Comparison of ENCODE assay signal across 8 cellular contexts in the genomic region with DNA sequence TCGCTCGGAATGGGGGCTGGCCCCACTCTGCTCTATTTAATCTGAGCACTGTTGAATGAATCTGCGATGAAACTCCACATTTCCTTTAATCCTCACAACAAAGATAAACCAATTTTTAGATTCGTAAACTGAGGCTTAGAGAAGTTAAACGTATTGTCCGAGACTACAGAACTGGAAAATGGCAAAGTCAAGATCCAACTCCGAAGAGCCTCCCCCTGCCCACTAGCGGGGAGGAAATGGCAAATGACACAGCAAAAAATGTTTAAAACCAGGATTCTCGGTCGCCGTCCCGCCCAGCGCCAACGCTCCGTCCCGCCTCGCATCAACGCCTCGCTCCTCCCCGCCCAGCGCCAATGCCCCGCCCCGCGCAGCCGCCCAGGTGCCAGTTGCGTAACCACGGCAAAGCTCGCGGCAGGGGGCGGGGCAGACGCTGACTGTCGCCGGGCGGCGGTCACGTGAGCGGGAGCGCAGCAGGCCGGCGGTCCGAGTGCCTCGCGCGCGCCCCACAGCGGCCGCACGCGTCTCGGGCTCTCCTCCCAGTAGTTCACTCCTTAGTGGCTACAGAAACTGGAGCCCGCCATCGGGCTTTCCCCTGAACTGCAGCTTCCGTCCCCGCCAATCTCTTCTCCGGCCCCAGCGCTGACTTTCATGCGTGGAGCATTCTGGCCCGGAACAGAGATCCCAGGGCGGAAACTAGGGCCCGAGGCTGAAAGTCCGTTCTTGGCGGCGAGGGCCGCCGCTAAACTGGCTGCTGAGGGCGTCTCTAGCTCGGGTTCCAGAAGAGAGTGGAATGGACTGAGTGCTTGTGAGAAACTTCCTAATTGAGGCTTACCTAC. TPM values are rescaled to one million over a fixed set of nuclear protein-coding genes. Genes with fewer than 3 reads are reported as not detected.
A peak's percentile ranks its signal among the peaks of the same experiment; 100 is the strongest.
DNase-seq lines count a peak whose midpoint lies in the region; ATAC-seq and TF ChIP-seq lines count a peak whose summit lies in the region.

No MANE protein-coding gene starts in this region.

- peak overlapping the region; percentile 36 to 57 (median 46) for H3K4me3 ChIP-seq in right lobe of liver

- CTCF ChIA-PET in CD4-positive, alpha-beta T cell (lab: Charles Lee), result interaction anchor here (0.6 to 3.7 kb wide), 38 partner anchors 9 to 222 kb away, joined by 3 to 153 read pairs (median 6); a partner anchor contains a TSS

- peak overlapping the region; percentile 84 for H3K27ac ChIP-seq in CD4-positive, alpha-beta T cell (ENCODE audit: low read depth, low read length)
- peak overlapping the region; percentile 90 to 93 (median 92) for H3K27ac ChIP-seq in right lobe of liver

- H3K27me3 Mint-ChIP-seq in CD4-positive, alpha-beta T cell, result no peaks in the 10 kb centered on the region
- H3K27me3 Mint-ChIP-seq in dendritic cell treated with granulocyte-macrophage colony-stimulating factor and Interleukin-4, amounts not matched to agents 40 ng/mL and 50 ng/mL, for 4 days, result no peaks in the 10 kb centered on the region

- intact Hi-C loops in CD4-positive, alpha-beta T cell (cut with DNase I, micrococcal nuclease), result loop anchor here (1.0 to 5.0 kb wide), 4 partner anchors 13 to 39 kb away; a partner anchor contains a TSS
- intact Hi-C loops in dendritic cell treated with granulocyte-macrophage colony-stimulating factor and Interleukin-4, amounts not matched to agents 40 ng/mL and 50 ng/mL, for 4 days (cut with micrococcal nuclease), result loop anchor here (1.0 kb wide), 2 partner anchors 13 to 18 kb away; a partner anchor contains a TSS
- intact Hi-C loops in right lobe of liver (cut with DNase I), result no loop called here

- DNase-seq in CD4-positive, alpha-beta T cell, result peak; percentile 96 to 100 (median 99)
- DNase-seq in NCI-H748 (lab: John Stamatoyannopoulos, UW; ENCODE audit: unreplicated experiment) (peak; percentile 94), right lobe of liver (peak; percentile 98 to 99 (median 99))
- peak; percentile 97 to 98 for DNase-seq in activated CD4-positive, alpha-beta T cell treated with anti-CD3 and anti-CD28 coated beads, Interleukin-2, amount 50 U/mL, for 24 hours (ENCODE audit: low read depth in 1 of 2, low spot score in 1 of 2)
- DNase-seq in stimulated activated CD4-positive, alpha-beta T cell treated with anti-CD3 and anti-CD28 coated beads, Interleukin-4, amount 100 ng/mL, for 24 hours, result peak; percentile 99

- H3K36me3 Mint-ChIP-seq in CD4-positive, alpha-beta T cell (ENCODE audit: low read depth), result no peaks in the 10 kb centered on the region
- H3K36me3 Mint-ChIP-seq in dendritic cell treated with granulocyte-macrophage colony-stimulating factor and Interleukin-4, amounts not matched to agents 40 ng/mL and 50 ng/mL, for 4 days (ENCODE audit: low read depth), result no peaks in the 10 kb centered on the region

- 5% methylated on average over 21 of the region's 67 CpGs for whole genome bisulfite sequencing in right lobe of liver (ENCODE audit: insufficient coverage, low coverage, low lambda C conversion rate, missing lambda C conversion rate)

- TF ChIP-seq POLR2A in right lobe of liver (IDR thresholded peaks at IDR 0.05), result peak; percentile 83

- H3K27me3 ChIP-seq in CD4-positive, alpha-beta T cell (ENCODE audit: control insufficient read depth, insufficient read depth, low read length), result no peaks in the 10 kb centered on the region
- no peaks in the 10 kb centered on the region for H3K27me3 ChIP-seq in right lobe of liver

- H3K36me3 ChIP-seq in right lobe of liver, result no peaks in the 10 kb centered on the region

- POLR2A ChIA-PET in CD4-positive, alpha-beta T cell (lab: Charles Lee), result interaction anchor here (0.6 to 1.9 kb wide), 23 partner anchors 10 to 398 kb away, joined by 3 to 71 read pairs (median 6); a partner anchor contains a TSS

- H3K9me3 Mint-ChIP-seq in CD4-positive, alpha-beta T cell, result no peaks in the 10 kb centered on the region
- no peaks in the 10 kb centered on the region for H3K9me3 Mint-ChIP-seq in dendritic cell treated with granulocyte-macrophage colony-stimulating factor and Interleukin-4, amounts not matched to agents 40 ng/mL and 50 ng/mL, for 4 days

- peak overlapping the region; percentile 88 for H3K4me3 Mint-ChIP-seq in CD4-positive, alpha-beta T cell
- H3K4me3 Mint-ChIP-seq in dendritic cell treated with granulocyte-macrophage colony-stimulating factor and Interleukin-4, amounts not matched to agents 40 ng/mL and 50 ng/mL, for 4 days, result peak overlapping the region; percentile 71

- peak; percentile 76 for TF ChIP-seq CTCF in CD4-positive, alpha-beta T cell (IDR thresholded peaks at IDR 0.05)
- peak; percentile 89 to 96 (median 95) for TF ChIP-seq CTCF in right lobe of liver (IDR thresholded peaks at IDR 0.05)

- H3K4me1 Mint-ChIP-seq in CD4-positive, alpha-beta T cell (ENCODE audit: low read depth), result peaks cover 13% of the 10 kb centered on the region
- H3K4me1 Mint-ChIP-seq in dendritic cell treated with granulocyte-macrophage colony-stimulating factor and Interleukin-4, amounts not matched to agents 40 ng/mL and 50 ng/mL, for 4 days (ENCODE audit: low read depth), result peaks cover 33% of the 10 kb centered on the region

- no peaks in the 10 kb centered on the region for H3K9me3 ChIP-seq in CD4-positive, alpha-beta T cell (ENCODE audit: control insufficient read depth, low read length)
- H3K9me3 ChIP-seq in right lobe of liver, result no peaks in the 10 kb centered on the region

- peak; percentile 95 for ATAC-seq in CD4-positive, alpha-beta T cell (ENCODE audit: poor library complexity)
- ATAC-seq in GM19395 (IDR thresholded peaks at IDR 0.05; ENCODE audit: unreplicated experiment), result peak; percentile 94
- peak; percentile 86 for ATAC-seq in HG03558 (IDR thresholded peaks at IDR 0.05; ENCODE audit: extremely low read depth, unreplicated experiment)
- peak; percentile 94 to 98 (median 96) for ATAC-seq in right lobe of liver

- H3K4me1 ChIP-seq in right lobe of liver, result peaks cover 0 to 27% (median 2%) of the 10 kb centered on the region in 4 donors

- peak overlapping the region; percentile 92 for H3K27ac Mint-ChIP-seq in CD4-positive, alpha-beta T cell
- peak overlapping the region; percentile 93 for H3K27ac Mint-ChIP-seq in dendritic cell treated with granulocyte-macrophage colony-stimulating factor and Interleukin-4, amounts not matched to agents 40 ng/mL and 50 ng/mL, for 4 days

RNA-seq across cellular contexts. Expression of a gene that starts 13.6 kb away (rescaled TPM):
- 1 to 10 TPM; 3.2 to 4.7 TPM for total RNA-seq in CD4-positive, alpha-beta T cell
- 1 to 10 TPM in 5 of 6 experiments, under 1 TPM in 1; 0.93 to 4.3 (median 2.6) TPM for total RNA-seq in right lobe of liver

RNA-seq across cellular contexts. Expression of a gene that starts 17.9 kb away (rescaled TPM):
- total RNA-seq in CD4-positive, alpha-beta T cell, result 1 to 10 TPM; 3.2 to 3.3 TPM
- 1 to 10 TPM; 1.7 to 5.3 (median 3.6) TPM for total RNA-seq in right lobe of liver

RNA-seq across cellular contexts. Expression of a gene that starts 23.4 kb away (rescaled TPM):
- total RNA-seq in CD4-positive, alpha-beta T cell, result 100 to 1,000 TPM in 1 of 2 experiments, 10 to 100 TPM in 1; 85.6 to 103 TPM
- 1 to 10 TPM; 1.1 to 9.3 (median 2.0) TPM for total RNA-seq in right lobe of liver

RNA-seq across cellular contexts. Expression of a gene that starts 23.7 kb away (rescaled TPM):
- 10 to 100 TPM; 46.8 to 48.7 TPM for total RNA-seq in CD4-positive, alpha-beta T cell
- 100 to 1,000 TPM; 265 to 400 (median 331) TPM for total RNA-seq in right lobe of liver

RNA-seq across cellular contexts. Expression of a gene that starts 36.8 kb away (rescaled TPM):
- total RNA-seq in CD4-positive, alpha-beta T cell, result 10 to 100 TPM; 28.7 to 29.6 TPM
- total RNA-seq in right lobe of liver, result 10 to 100 TPM in 5 of 6 experiments, 1 to 10 TPM in 1; 9.2 to 24.1 (median 16.8) TPM

Comparison
In these comparisons a context has a peak if more than half of its experiments do, and no peak if none do; other contexts are left out.
1. Peak in every context shown above with its lines: DNase-seq, ATAC-seq, H3K4me3 ChIP-seq and H3K27ac ChIP-seq.
2. RNA of a gene that starts 23.4 kb away (total RNA-seq): 85.6 to 103 TPM in CD4-positive, alpha-beta T cell; 1.1 to 9.3 TPM in right lobe of liver; every median in the first group is over 4 times any median in the second.
3. intact Hi-C loops: an anchor here in CD4-positive, alpha-beta T cell (1.0 to 5.0 kb wide) and dendritic cell treated with granulocyte-macrophage colony-stimulating factor and Interleukin-4, amounts not matched to agents 40 ng/mL and 50 ng/mL, for 4 days (1.0 kb wide); none called in right lobe of liver.